In genomic region chr10:80896076-80896475, GRCh38 we compare ENCODE assay signal across 20 cellular contexts.
DNase-seq lines count a peak whose midpoint lies in the region; ATAC-seq and TF ChIP-seq lines count a peak whose summit lies in the region.
"Had no signal": no experiment of that assay in that cellular context is flagged by ENCODE, and none has a peak within 500 bp of the region (broad histone marks: within the 10 kb centered on the region; RNA-seq: fewer than 3 reads in every experiment).

No MANE protein-coding gene starts in this region.

- H3K27ac ChIP-seq in GM23338 (ENCODE audit: low read depth): no peak overlapping the region
- H3K27ac ChIP-seq in spleen: no peak overlapping the region
- H3K27ac ChIP-seq: BLaER1, C4-2B, GM23248 had no signal

- DNase-seq in GM23338 (ENCODE audit: low spot score) (no peak), mesothelial cell of epicardium (ENCODE audit: low spot score in 2 of 2, unreplicated experiment in 2 of 2) (no peak), NCI-H146 treated with DMSO at 0.1 percent for 48 hours (lab: John Stamatoyannopoulos, UW; ENCODE audit: unreplicated experiment) (no peak), spleen (no peak), left cardiac atrium (no peak)
- DNase-seq: Caco-2; CD4-positive, CD25-positive, alpha-beta regulatory T cell; CD8-positive, alpha-beta T cell; DMS153; DMS79; EL; GDM1; GM23248; HFFc6 had no signal

- H3K79me2 ChIP-seq in GM23338 (replicated peaks; ENCODE audit: insufficient read depth) (no peaks in the 10 kb centered on the region), Loucy (ENCODE audit: insufficient read depth, low read length) (no peaks in the 10 kb centered on the region)

- H3K4me1 ChIP-seq in GM23338 (ENCODE audit: insufficient read depth) (peaks cover 55% of the 10 kb centered on the region), Loucy (ENCODE audit: insufficient read depth, low read length, poor library complexity, severe bottlenecking) (peaks cover 19% of the 10 kb centered on the region), spleen (no peaks in the 10 kb centered on the region)
- H3K4me1 ChIP-seq: Caco-2, HAP-1 had no signal

- H3K27me3 ChIP-seq in GM23338 (ENCODE audit: insufficient read depth) (peaks cover 59% of the 10 kb centered on the region), Loucy (ENCODE audit: insufficient read depth, low read length, poor library complexity, severe bottlenecking) (no peaks in the 10 kb centered on the region), spleen (replicated peaks in 1 of 7) (no peaks in the 10 kb centered on the region)
- H3K27me3 ChIP-seq: BLaER1 had no signal

- H3K9me2 ChIP-seq in GM23338 (ENCODE audit: insufficient read depth) (no peaks in the 10 kb centered on the region), Loucy (replicated peaks; ENCODE audit: low read depth, low read length) (no peaks in the 10 kb centered on the region)

- TF ChIP-seq CTCF in GM23338 (conservative IDR thresholded peaks at IDR 0.05; ENCODE audit: low read depth in 2 of 2): no peak
- no peak for TF ChIP-seq CTCF in Loucy (conservative IDR thresholded peaks at IDR 0.05; ENCODE audit: low read length)
- no peak for TF ChIP-seq CTCF in mesothelial cell of epicardium (IDR thresholded peaks at IDR 0.05; ENCODE audit: unreplicated experiment)
- no peak for TF ChIP-seq CTCF in spleen (IDR thresholded peaks at IDR 0.05 in 8 of 11, conservative IDR thresholded peaks at IDR 0.05 in 3 of 11)

- H3K9me3 Mint-ChIP-seq in GM23338 (no peaks in the 10 kb centered on the region), mesothelial cell of epicardium (no peaks in the 10 kb centered on the region)
- H3K9me3 Mint-ChIP-seq: CD8-positive, alpha-beta T cell had no signal

- no peaks in the 10 kb centered on the region for H3F3A ChIP-seq in GM23338 (replicated peaks; ENCODE audit: low read depth)
- H3F3A ChIP-seq in Loucy (ENCODE audit: low read depth): no peaks in the 10 kb centered on the region

- H3K9me3 ChIP-seq in Loucy (ENCODE audit: insufficient read depth, low read depth, low read length) (no peaks in the 10 kb centered on the region), spleen (no peaks in the 10 kb centered on the region)
- H3K9me3 ChIP-seq: BLaER1, Caco-2, HAP-1 had no signal

- intact Hi-C loops in spleen (cut with DNase I; ENCODE audit: low total_unique reads) (no loop called here), left cardiac atrium (cut with DNase I) (no loop called here)

- WGBS in spleen, 5 donors: 73 to 84% (median 78%) methylated on average over 5 of the region's 5 CpGs

- H3K4me2 ChIP-seq in GM23338: 0 out of 2 replicates have a peak overlapping the region, but pooled peaks have one; percentile 12
- H3K4me2 ChIP-seq in Loucy (ENCODE audit: low read depth, low read length, poor library complexity, severe bottlenecking): no peak overlapping the region
- H3K4me2 ChIP-seq: BLaER1 had no signal

- H3K36me3 ChIP-seq in GM23338 (ENCODE audit: insufficient read depth) (no peaks in the 10 kb centered on the region), Loucy (ENCODE audit: insufficient read depth, low read length) (no peaks in the 10 kb centered on the region), spleen (no peaks in the 10 kb centered on the region)
- H3K36me3 ChIP-seq: BLaER1, HAP-1 had no signal

- H3K36me3 Mint-ChIP-seq in GM23338 (ENCODE audit: low read depth) (no peaks in the 10 kb centered on the region), mesothelial cell of epicardium (no peaks in the 10 kb centered on the region)
- H3K36me3 Mint-ChIP-seq: CD4-positive, CD25-positive, alpha-beta regulatory T cell; CD8-positive, alpha-beta T cell had no signal

- no peak overlapping the region for H3K4me3 ChIP-seq in GM23338
- no peak overlapping the region for H3K4me3 ChIP-seq in Loucy (ENCODE audit: low read length, poor library complexity, severe bottlenecking)
- no peak overlapping the region for H3K4me3 ChIP-seq in spleen
- H3K4me3 ChIP-seq: BLaER1, GM12878, GM23248, HAP-1 had no signal

- no peak for ATAC-seq in GM23338
- no peak for ATAC-seq in left cardiac atrium
- ATAC-seq: CD8-positive, alpha-beta T cell; GM12878 had no signal

- H2AFZ ChIP-seq in GM23338 (no peak overlapping the region), Loucy (ENCODE audit: low read length) (0 out of 2 replicates have a peak overlapping the region, but pooled peaks have one; percentile 18)
- H2AFZ ChIP-seq: GM23248 had no signal

- H3K4me1 Mint-ChIP-seq in GM23338: peaks cover 67% of the 10 kb centered on the region
- H3K4me1 Mint-ChIP-seq in mesothelial cell of epicardium: peaks cover 27% of the 10 kb centered on the region
- H3K4me1 Mint-ChIP-seq: B cell; CD4-positive, CD25-positive, alpha-beta regulatory T cell had no signal

- no peak overlapping the region for H3K27ac Mint-ChIP-seq in GM23338
- peak overlapping the region; percentile 3 for H3K27ac Mint-ChIP-seq in mesothelial cell of epicardium
- H3K27ac Mint-ChIP-seq: B cell; CD4-positive, CD25-positive, alpha-beta regulatory T cell; CD8-positive, alpha-beta T cell; HFFc6 had no signal

- H3K9ac ChIP-seq in Loucy (ENCODE audit: low read depth, low read length, poor library complexity, severe bottlenecking): no peak overlapping the region
- H3K9ac ChIP-seq: BLaER1, GM23248 had no signal

- H3K27me3 Mint-ChIP-seq in GM23338 (ENCODE audit: insufficient read depth, low read depth, poor library complexity) (peaks cover 55% of the 10 kb centered on the region), mesothelial cell of epicardium (ENCODE audit: low read depth) (no peaks in the 10 kb centered on the region)
- H3K27me3 Mint-ChIP-seq: B cell; CD4-positive, CD25-positive, alpha-beta regulatory T cell had no signal

- H4K20me1 ChIP-seq in GM23338 (replicated peaks; ENCODE audit: insufficient read depth): no peaks in the 10 kb centered on the region
- H4K20me1 ChIP-seq in Loucy (ENCODE audit: insufficient read depth, low read length, poor library complexity, severe bottlenecking): no peaks in the 10 kb centered on the region
- H4K20me1 ChIP-seq: BLaER1 had no signal

- no peak for TF ChIP-seq POLR2A in spleen (IDR thresholded peaks at IDR 0.05)

- H3K4me3 Mint-ChIP-seq in GM23338: no peak overlapping the region
- no peak overlapping the region for H3K4me3 Mint-ChIP-seq in mesothelial cell of epicardium
- H3K4me3 Mint-ChIP-seq: B cell; CD4-positive, CD25-positive, alpha-beta regulatory T cell; CD8-positive, alpha-beta T cell; HFFc6 had no signal

TF ChIP-seq in GM23338, 12 proteins besides CTCF, POLR2A, EP300 and RAD21 (continues in another document):
- TF ChIP-seq CREB1 (CRISPR knock-in tag; IDR thresholded peaks at IDR 0.05; ENCODE audit: low read depth) (no peak), EZH2 (IDR thresholded peaks at IDR 0.05; ENCODE audit: low read depth, unreplicated experiment) (no peak), ZNF114 (CRISPR knock-in tag; IDR thresholded peaks at IDR 0.05) (no peak), ZNF331 (CRISPR knock-in tag; IDR thresholded peaks at IDR 0.05; ENCODE audit: low read depth) (no peak)
